Comparison of ENCODE assay signal across 18 cellular contexts in the genomic region with DNA sequence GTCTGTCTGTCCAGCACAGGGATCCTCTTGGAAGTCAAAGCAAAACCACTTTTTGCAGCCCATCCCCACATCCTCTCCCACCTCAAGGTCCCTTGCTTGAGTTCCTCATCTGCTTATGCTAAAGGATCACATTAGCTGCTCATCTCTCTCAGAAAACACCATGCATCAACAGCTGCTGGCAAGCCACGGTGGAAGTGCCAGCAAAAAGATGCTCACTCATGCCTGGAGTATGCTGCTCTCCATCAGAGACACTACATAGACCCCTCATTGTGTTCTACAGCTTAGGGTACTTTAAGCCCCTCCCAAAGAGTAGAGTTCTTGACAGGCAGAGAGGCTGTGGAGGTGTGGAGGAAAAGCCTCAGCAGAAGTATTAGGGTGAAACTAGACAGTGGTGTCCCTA.
"Had no signal": no experiment of that assay in that cellular context is flagged by ENCODE, and none has a peak within 500 bp of the region (broad histone marks: within the 10 kb centered on the region; RNA-seq: fewer than 3 reads in every experiment).

No MANE protein-coding gene starts in this region.

- H3K36me3 Mint-ChIP-seq: activated CD8-positive, alpha-beta memory T cell treated with anti-CD3 and anti-CD28 coated beads, Interleukin-2, amount 10 ng/mL, durations not matched to agents 7 days and 5 days; naive B cell; stimulated activated memory B cell treated with anti-CD40 and anti-IgM and Interleukin-4, amounts not matched to agents 10 μg/mL and 1 μg/mL and 100 μg/mL, for 72 hours had no signal

- H3K27me3 Mint-ChIP-seq: activated CD8-positive, alpha-beta memory T cell treated with anti-CD3 and anti-CD28 coated beads, Interleukin-2, amount 10 ng/mL, durations not matched to agents 7 days and 5 days; activated T-helper 17 cell treated with anti-CD3 and anti-CD28 coated beads, Interleukin-2, amount 50 U/mL, for 72 hours; central memory CD8-positive, alpha-beta T cell; progenitor cell of endocrine pancreas; stimulated activated memory B cell treated with anti-CD40 and anti-IgM and Interleukin-4, amounts not matched to agents 10 μg/mL and 1 μg/mL and 100 μg/mL, for 72 hours had no signal

- H3K27ac ChIP-seq: brain microvascular endothelial cell, colonic mucosa, esophagus muscularis mucosa, SK-N-MC, testis had no signal

- H3K4me3 Mint-ChIP-seq: activated CD4-positive, alpha-beta T cell treated with anti-CD3 and anti-CD28 coated beads for 36 hours; activated CD8-positive, alpha-beta memory T cell treated with anti-CD3 and anti-CD28 coated beads, Interleukin-2, amount 10 ng/mL, durations not matched to agents 7 days and 5 days; central memory CD8-positive, alpha-beta T cell; naive B cell; neural crest cell; stimulated activated memory B cell treated with anti-CD40 and anti-IgM and Interleukin-4, amounts not matched to agents 10 μg/mL and 1 μg/mL and 100 μg/mL, for 72 hours had no signal

- ATAC-seq: activated CD4-positive, alpha-beta T cell treated with anti-CD3 and anti-CD28 coated beads for 36 hours; activated CD8-positive, alpha-beta memory T cell treated with anti-CD3 and anti-CD28 coated beads, Interleukin-2, amount 10 ng/mL, durations not matched to agents 7 days and 5 days; activated T-helper 17 cell treated with anti-CD3 and anti-CD28 coated beads, Interleukin-2, amount 50 U/mL, for 72 hours; stimulated activated memory B cell treated with anti-CD40 and anti-IgM and Interleukin-4, amounts not matched to agents 10 μg/mL and 1 μg/mL and 100 μg/mL, for 72 hours had no signal

- H3K9me3 Mint-ChIP-seq: neural crest cell had no signal

- H3K36me3 ChIP-seq: brain microvascular endothelial cell, colonic mucosa, esophagus muscularis mucosa, upper lobe of left lung had no signal

- H3K27ac Mint-ChIP-seq: activated CD4-positive, alpha-beta T cell treated with anti-CD3 and anti-CD28 coated beads for 36 hours; activated CD8-positive, alpha-beta memory T cell treated with anti-CD3 and anti-CD28 coated beads, Interleukin-2, amount 10 ng/mL, durations not matched to agents 7 days and 5 days; activated T-helper 17 cell treated with anti-CD3 and anti-CD28 coated beads, Interleukin-2, amount 50 U/mL, for 72 hours; progenitor cell of endocrine pancreas; stimulated activated memory B cell treated with anti-CD40 and anti-IgM and Interleukin-4, amounts not matched to agents 10 μg/mL and 1 μg/mL and 100 μg/mL, for 72 hours had no signal

- H3K27me3 ChIP-seq: brain microvascular endothelial cell, colonic mucosa, esophagus muscularis mucosa, testis, upper lobe of left lung had no signal

- DNase-seq: activated CD4-positive, alpha-beta T cell treated with anti-CD3 and anti-CD28 coated beads for 36 hours; activated CD4-positive, alpha-beta T cell treated with anti-CD3 and anti-CD28 coated beads, Interleukin-2, amount 50 U/mL, for 48 hours; activated CD8-positive, alpha-beta memory T cell treated with anti-CD3 and anti-CD28 coated beads, Interleukin-2, amount 10 ng/mL, durations not matched to agents 7 days and 5 days; activated naive CD4-positive, alpha-beta T cell treated with Interleukin-2 at 50 U/mL for 16 hours; brain microvascular endothelial cell; colonic mucosa; naive B cell; stimulated activated CD4-positive, alpha-beta T cell treated with anti-CD3 and anti-CD28 coated beads, Interleukin-4, amount 100 ng/mL, for 24 hours; testis; upper lobe of left lung had no signal

- H3K4me1 Mint-ChIP-seq: central memory CD8-positive, alpha-beta T cell; naive B cell; neural crest cell; stimulated activated memory B cell treated with anti-CD40 and anti-IgM and Interleukin-4, amounts not matched to agents 10 μg/mL and 1 μg/mL and 100 μg/mL, for 72 hours had no signal

- H3K4me2 ChIP-seq: smooth muscle cell had no signal

- H3K4me3 ChIP-seq: colonic mucosa, esophagus muscularis mucosa, SK-N-MC, smooth muscle cell, testis, upper lobe of left lung had no signal

- H3K9me3 ChIP-seq: colonic mucosa, esophagus muscularis mucosa, testis, upper lobe of left lung had no signal
